ENCODE assay signal across 30 cellular contexts in the genomic region with DNA sequence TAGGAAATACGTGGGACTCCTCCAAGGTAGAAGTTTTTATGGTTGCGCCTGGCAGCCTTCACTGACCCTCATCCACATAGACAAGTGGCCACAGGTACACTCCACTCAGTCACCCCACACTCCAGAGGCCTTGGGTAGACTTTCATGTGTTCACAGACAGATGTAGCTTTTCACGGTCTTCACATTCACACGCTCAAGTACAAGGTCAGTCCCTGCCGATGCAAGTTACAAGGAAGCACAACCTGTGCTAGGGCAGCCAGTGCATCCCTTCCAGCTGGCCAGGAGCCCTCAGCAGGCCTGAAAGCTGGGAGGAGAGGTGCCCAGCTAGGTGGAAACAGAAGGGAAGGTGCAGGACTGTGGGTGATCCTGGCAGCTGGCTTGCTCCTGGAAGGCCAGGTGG.
"Had no signal": no experiment of that assay in that cellular context is flagged by ENCODE, and none has a peak within 500 bp of the region (broad histone marks: within the 10 kb centered on the region; RNA-seq: fewer than 3 reads in every experiment).

No MANE protein-coding gene starts in this region.

- H3K4me1 ChIP-seq: adrenal gland, Peyer's patch, SJSA1 had no signal

- FAIRE-seq: astrocyte, bronchial epithelial cell, TTC549 had no signal

- H3K4me1 Mint-ChIP-seq: activated T-helper 17 cell treated with anti-CD3 and anti-CD28 coated beads, Interleukin-2, amount 50 U/mL, for 72 hours had no signal

- H3K36me3 ChIP-seq: adrenal gland, Peyer's patch, SJSA1 had no signal

- H3K4me3 ChIP-seq: adrenal gland, Peyer's patch, SJSA1 had no signal

- H3K27ac Mint-ChIP-seq: activated CD4-positive, alpha-beta T cell treated with anti-CD3 and anti-CD28 coated beads, Interleukin-2, amount 10 ng/mL, durations not matched to agents 24 days and 14 days; activated CD8-positive, alpha-beta T cell treated with anti-CD3 and anti-CD28 coated beads for 36 hours; activated naive CD8-positive, alpha-beta T cell treated with anti-CD3 and anti-CD28 coated beads, Interleukin-2, amount 10 ng/mL, durations not matched to agents 7 days and 5 days; activated T-cell treated with anti-CD3 and anti-CD28 coated beads, Interleukin-2, amount 50 U/mL, for 72 hours; activated T-helper 17 cell treated with anti-CD3 and anti-CD28 coated beads, Interleukin-2, amount 50 U/mL, for 72 hours; brain; T-helper 1 cell treated with Interleukin-12 subunit alpha and Interleukin-12 subunit beta and Interleukin-4 antibody, amounts not matched to agents 30 μg/mL and 1 μg/mL, for 36 hours; T-helper 2 cell treated with Interferon-gamma antibody and Interleukin-4, amounts not matched to agents 5 μg/mL and 100 μg/mL, for 36 hours had no signal

- H3K9me3 ChIP-seq: adrenal gland, Peyer's patch, SJSA1, SK-N-SH had no signal

- H3K27ac ChIP-seq: adrenal gland, Peyer's patch, SJSA1 had no signal

- H3K9me3 Mint-ChIP-seq: activated naive CD8-positive, alpha-beta T cell treated with anti-CD3 and anti-CD28 coated beads, Interleukin-2, amount 10 ng/mL, durations not matched to agents 7 days and 5 days; activated T-helper 17 cell treated with anti-CD3 and anti-CD28 coated beads, Interleukin-2, amount 50 U/mL, for 72 hours; T-helper 2 cell treated with Interferon-gamma antibody and Interleukin-4, amounts not matched to agents 5 μg/mL and 100 μg/mL, for 36 hours had no signal

- DNase-seq: activated CD4-positive, alpha-beta T cell treated with anti-CD3 and anti-CD28 coated beads, Interleukin-2, amount 10 ng/mL, durations not matched to agents 24 days and 14 days; activated CD4-positive, alpha-beta T cell treated with anti-CD3 and anti-CD28 coated beads, Interleukin-2, amount 50 U/mL, for 4 hours; activated CD8-positive, alpha-beta T cell treated with anti-CD3 and anti-CD28 coated beads for 36 hours; activated effector memory CD4-positive, alpha-beta T cell treated with anti-CD3 and anti-CD28 coated beads, Interleukin-2, amount 50 U/mL, for 16 hours; activated naive CD4-positive, alpha-beta T cell; activated naive CD4-positive, alpha-beta T cell treated with anti-CD3 and anti-CD28 coated beads, Interleukin-2, amount 50 U/mL, for 16 hours; activated naive CD8-positive, alpha-beta T cell treated with anti-CD3 and anti-CD28 coated beads, Interleukin-2, amount 10 ng/mL, durations not matched to agents 7 days and 5 days; activated T-cell treated with anti-CD3 and anti-CD28 coated beads, Interleukin-2, amount 50 U/mL, for 1 hour; activated T-cell treated with anti-CD3 and anti-CD28 coated beads, Interleukin-2, amount 50 U/mL, for 72 hours; adrenal gland; central memory CD4-positive, alpha-beta T cell; NCI-H1105; NCI-H1417 treated with DMSO at 0.1 percent for 48 hours; NCI-H1930; NCI-H2081 treated with DMSO at 0.1 percent for 48 hours; NCI-H345; NCI-H524 treated with DMSO at 0.1 percent for 48 hours; PC-3; Peyer's patch; RPMI8226; SHP77 treated with DMSO at 0.1 percent for 48 hours; SK-N-SH had no signal

- ATAC-seq: activated CD8-positive, alpha-beta T cell treated with anti-CD3 and anti-CD28 coated beads for 36 hours; activated T-cell treated with anti-CD3 and anti-CD28 coated beads, Interleukin-2, amount 50 U/mL, for 72 hours; activated T-helper 17 cell treated with anti-CD3 and anti-CD28 coated beads, Interleukin-2, amount 50 U/mL, for 72 hours; PC-3 had no signal

- H3K4me3 Mint-ChIP-seq: activated CD4-positive, alpha-beta T cell treated with anti-CD3 and anti-CD28 coated beads, Interleukin-2, amount 10 ng/mL, durations not matched to agents 24 days and 14 days; activated CD8-positive, alpha-beta T cell treated with anti-CD3 and anti-CD28 coated beads for 36 hours; activated naive CD8-positive, alpha-beta T cell treated with anti-CD3 and anti-CD28 coated beads, Interleukin-2, amount 10 ng/mL, durations not matched to agents 7 days and 5 days; activated T-cell treated with anti-CD3 and anti-CD28 coated beads, Interleukin-2, amount 50 U/mL, for 72 hours; activated T-helper 17 cell treated with anti-CD3 and anti-CD28 coated beads, Interleukin-2, amount 50 U/mL, for 72 hours; brain; T-helper 1 cell treated with Interleukin-12 subunit alpha and Interleukin-12 subunit beta and Interleukin-4 antibody, amounts not matched to agents 30 μg/mL and 1 μg/mL, for 36 hours; T-helper 2 cell treated with Interferon-gamma antibody and Interleukin-4, amounts not matched to agents 5 μg/mL and 100 μg/mL, for 36 hours had no signal

- H3K27me3 ChIP-seq: adrenal gland, Peyer's patch, SJSA1 had no signal
